In the genomic region with DNA sequence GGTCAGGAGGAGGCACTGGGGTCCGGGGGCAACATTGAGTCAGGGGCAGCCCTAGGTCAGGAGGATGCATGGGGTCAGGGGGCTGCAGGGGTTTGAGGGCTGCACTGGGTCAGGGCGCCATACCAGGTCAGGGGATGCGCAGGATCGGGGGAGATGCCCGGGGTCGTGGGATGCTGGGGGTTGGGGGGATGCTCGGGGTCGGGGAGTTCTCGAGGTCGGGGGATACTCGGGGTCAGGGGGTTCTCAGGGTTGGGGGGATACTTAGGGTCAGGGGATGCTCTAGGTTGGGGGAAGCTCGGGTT, we compare ENCODE assay signal across 8 cellular contexts. TPM values are rescaled to one million over a fixed set of nuclear protein-coding genes. Genes with fewer than 3 reads are reported as not detected.
DNase-seq lines count a peak whose midpoint lies in the region; ATAC-seq, FAIRE-seq and TF ChIP-seq lines count a peak whose summit lies in the region.

No MANE protein-coding gene starts in this region.

- H3K36me3 Mint-ChIP-seq in activated naive CD4-positive, alpha-beta T cell treated with anti-CD3 and anti-CD28 coated beads for 36 hours (ENCODE audit: low read depth), result no peaks in the 10 kb centered on the region
- peaks cover 0 to 13% of the 10 kb centered on the region in 2 donors for H3K36me3 Mint-ChIP-seq in activated naive CD4-positive, alpha-beta T cell treated with anti-CD3 and anti-CD28 coated beads, Interleukin-2, amount 50 U/mL, for 72 hours

- H3K27me3 Mint-ChIP-seq in activated naive CD4-positive, alpha-beta T cell treated with anti-CD3 and anti-CD28 coated beads for 36 hours (ENCODE audit: low read depth), result no peaks in the 10 kb centered on the region

- no peak for DNase-seq in activated naive CD4-positive, alpha-beta T cell treated with anti-CD3 and anti-CD28 coated beads for 36 hours
- no peak for DNase-seq in activated naive CD4-positive, alpha-beta T cell treated with anti-CD3 and anti-CD28 coated beads, Interleukin-2, amount 50 U/mL, for 16 hours
- no peak for DNase-seq in activated naive CD4-positive, alpha-beta T cell treated with anti-CD3 and anti-CD28 coated beads, Interleukin-2, amount 50 U/mL, for 72 hours (ENCODE audit: low spot score in 2 of 2)
- DNase-seq in keratinocyte (ENCODE audit: low read depth, low spot score) (no peak), thoracic aorta (ENCODE audit: low spot score) (no peak), DMS114 treated with DMSO at 0.1 percent for 48 hours (lab: John Stamatoyannopoulos, UW; ENCODE audit: unreplicated experiment) (no peak), SKM-1 treated with dmso at 0.1 percent for 144 hours (lab: John Stamatoyannopoulos, UW; ENCODE audit: unreplicated experiment) (no peak), NCI-H2081 treated with DMSO at 0.1 percent for 48 hours (lab: John Stamatoyannopoulos, UW) (no peak)

- H3K9ac ChIP-seq in keratinocyte (ENCODE audit: control insufficient read depth, extremely low read depth, insufficient read depth, low read length), result no peak overlapping the region

- intact Hi-C loops in activated naive CD4-positive, alpha-beta T cell treated with anti-CD3 and anti-CD28 coated beads for 36 hours (cut with micrococcal nuclease), result loop anchor here (1.0 kb wide), 1 partner anchor 8 kb away; no protein-coding TSS in a partner anchor

- no peak for FAIRE-seq in keratinocyte (lab: Jason Lieb, UNC)

- peaks cover 2% of the 10 kb centered on the region for H4K20me1 ChIP-seq in keratinocyte (ENCODE audit: control insufficient read depth, extremely low read depth, insufficient read depth, low read length)

- H3K27ac ChIP-seq in keratinocyte (ENCODE audit: control insufficient read depth, insufficient read depth, low read length) (no peak overlapping the region), thoracic aorta (no peak overlapping the region)

- H3K4me3 ChIP-seq in keratinocyte (ENCODE audit: control insufficient read depth in 2 of 3, extremely low read depth in 1 of 3, insufficient read depth in 2 of 3, low read depth in 1 of 3, low read length in 3 of 3) (peak overlapping the region; percentile 87 to 93 (median 89)), thoracic aorta (peak overlapping the region; percentile 78)

- ATAC-seq in activated naive CD4-positive, alpha-beta T cell treated with anti-CD3 and anti-CD28 coated beads, Interleukin-2, amount 50 U/mL, for 72 hours, result no peak
- no peak for ATAC-seq in thoracic aorta (ENCODE audit: insufficient number of reproducible peaks, low FRiP score, low read depth)

- H3K27me3 ChIP-seq in keratinocyte (ENCODE audit: control insufficient read depth, extremely low read depth, insufficient read depth, low read length) (no peaks in the 10 kb centered on the region), thoracic aorta (replicated peaks; ENCODE audit: insufficient read depth) (no peaks in the 10 kb centered on the region)

- no peaks in the 10 kb centered on the region for H3K9me3 Mint-ChIP-seq in activated naive CD4-positive, alpha-beta T cell treated with anti-CD3 and anti-CD28 coated beads for 36 hours
- no peaks in the 10 kb centered on the region for H3K9me3 Mint-ChIP-seq in activated naive CD4-positive, alpha-beta T cell treated with anti-CD3 and anti-CD28 coated beads, Interleukin-2, amount 50 U/mL, for 72 hours

- dilution Hi-C loops in keratinocyte (cut with MboI; ENCODE audit: extremely low pct_ligation_motif_present, low sequenced_read_pairs), result no loop called here

- CTCF ChIA-PET in activated naive CD4-positive, alpha-beta T cell treated with anti-CD3 and anti-CD28 coated beads for 36 hours (lab: Charles Lee), result interaction anchor here (0.6 kb wide), 1 partner anchor 10 kb away, joined by 3 read pairs; no protein-coding TSS in a partner anchor

- H3K36me3 ChIP-seq in keratinocyte (ENCODE audit: control insufficient read depth in 2 of 2, extremely low read depth in 1 of 2, insufficient read depth in 2 of 2, low read length in 2 of 2) (peaks cover 3% of the 10 kb centered on the region in 2 experiments), thoracic aorta (no peaks in the 10 kb centered on the region)

- peak overlapping the region; percentile 94 for H3K4me3 Mint-ChIP-seq in activated naive CD4-positive, alpha-beta T cell treated with anti-CD3 and anti-CD28 coated beads for 36 hours

- no peak overlapping the region for H2AFZ ChIP-seq in keratinocyte (ENCODE audit: control insufficient read depth, low read length)

- peaks cover 22% of the 10 kb centered on the region for H3K4me1 Mint-ChIP-seq in activated naive CD4-positive, alpha-beta T cell treated with anti-CD3 and anti-CD28 coated beads for 36 hours (ENCODE audit: low read depth)

- no peaks in the 10 kb centered on the region for H3K9me1 ChIP-seq in keratinocyte (ENCODE audit: control insufficient read depth, extremely low read depth, insufficient read depth, low read length)

- no peak overlapping the region for H3K27ac Mint-ChIP-seq in activated naive CD4-positive, alpha-beta T cell treated with anti-CD3 and anti-CD28 coated beads for 36 hours
- H3K27ac Mint-ChIP-seq in activated naive CD4-positive, alpha-beta T cell treated with anti-CD3 and anti-CD28 coated beads, Interleukin-2, amount 50 U/mL, for 72 hours, result peak overlapping the region; percentile 86 to 93

- peak overlapping the region; percentile 87 for H3K4me2 ChIP-seq in keratinocyte (ENCODE audit: control insufficient read depth, extremely low read depth, insufficient read depth, low read depth, low read length)

- TF ChIP-seq CTCF in keratinocyte (optimal IDR thresholded peaks at IDR 0.05 in 1 of 3, IDR thresholded peaks at IDR 0.05 in 1 of 3, conservative IDR thresholded peaks at IDR 0.05 in 1 of 3; ENCODE audit: extremely low read depth in 1 of 3, insufficient read depth in 2 of 3, low read length in 3 of 3) (no peak), thoracic aorta (IDR thresholded peaks at IDR 0.05) (no peak)

- H3K4me1 ChIP-seq in keratinocyte (ENCODE audit: control insufficient read depth, extremely low read depth, insufficient read depth, low read length) (peaks cover 15% of the 10 kb centered on the region), thoracic aorta (ENCODE audit: control insufficient read depth in 1 of 2, low read depth in 2 of 2) (peaks cover 11 to 18% of the 10 kb centered on the region in 2 donors)

- H3K79me2 ChIP-seq in keratinocyte (ENCODE audit: control insufficient read depth, insufficient read depth, low read length), result peaks cover 37% of the 10 kb centered on the region

- no peaks in the 10 kb centered on the region for H3K9me3 ChIP-seq in keratinocyte (ENCODE audit: control insufficient read depth, low read depth, low read length)
- no peaks in the 10 kb centered on the region for H3K9me3 ChIP-seq in thoracic aorta

RNA-seq across cellular contexts. Expression of a gene that starts 0.7 kb away (rescaled TPM):
- total RNA-seq in activated naive CD4-positive, alpha-beta T cell treated with anti-CD3 and anti-CD28 coated beads for 36 hours, result 10 to 100 TPM; 23.3 to 24.9 TPM
- total RNA-seq in activated naive CD4-positive, alpha-beta T cell treated with anti-CD3 and anti-CD28 coated beads, Interleukin-2, amount 50 U/mL, for 72 hours, result 10 to 100 TPM; 30.7 to 49.3 TPM
- 25.7 to 28.4 TPM (median 26.4 TPM) in 3 replicates for polyA plus RNA-seq in keratinocyte
- polyA plus RNA-seq in keratinocyte (2011; ENCODE audit: low read depth), result 13.4 TPM
- 15.3 and 24.6 TPM in 2 replicates for polyA plus RNA-seq in keratinocyte (2011; cell fraction: cytosol; rRNA removed)
- polyA plus RNA-seq in keratinocyte (2011; cell fraction: nucleus; rRNA removed), result 34.5 and 38.3 TPM in 2 replicates
- 15.8 and 22.4 TPM in 2 replicates for polyA plus RNA-seq in keratinocyte (2012; ENCODE audit: low replicate concordance)
- 20.9 to 55.6 TPM (median 52.3 TPM) in 3 replicates for polyA minus RNA-seq in keratinocyte
- 34.3 TPM for polyA minus RNA-seq in keratinocyte (2011; cell fraction: cytosol; rRNA and poly(A)+ RNA removed)
- 35.2 and 63.9 TPM in 2 replicates for polyA minus RNA-seq in keratinocyte (2011; cell fraction: nucleus; rRNA and poly(A)+ RNA removed)
- 10 to 100 TPM; 17.2 to 24.1 TPM for total RNA-seq in thoracic aorta

RNA-seq across cellular contexts. Expression of a gene that starts 36.8 kb away (rescaled TPM):
- 1 to 10 TPM in 1 of 2 experiments, under 1 TPM in 1; 0.67 to 1.2 TPM for total RNA-seq in activated naive CD4-positive, alpha-beta T cell treated with anti-CD3 and anti-CD28 coated beads for 36 hours
- total RNA-seq in activated naive CD4-positive, alpha-beta T cell treated with anti-CD3 and anti-CD28 coated beads, Interleukin-2, amount 50 U/mL, for 72 hours, result 1 to 10 TPM; 1.6 to 1.9 TPM
- 0.05 to 0.13 TPM (median 0.12 TPM) in 3 replicates for polyA plus RNA-seq in keratinocyte
- polyA plus RNA-seq in keratinocyte (2011; ENCODE audit: low read depth), result not detected
- polyA plus RNA-seq in keratinocyte (2011; cell fraction: cytosol; rRNA removed), result not detected in 2 replicates
- polyA plus RNA-seq in keratinocyte (2011; cell fraction: nucleus; rRNA removed), result 0.47 and 0.48 TPM in 2 replicates
- polyA plus RNA-seq in keratinocyte (2012; ENCODE audit: low replicate concordance), result 0.38 TPM in 1 of 2 replicates, not detected in the other
- polyA minus RNA-seq in keratinocyte, result 0.30 to 0.35 TPM (median 0.33 TPM) in 3 replicates
- not detected for polyA minus RNA-seq in keratinocyte (2011; cell fraction: cytosol; rRNA and poly(A)+ RNA removed)
- polyA minus RNA-seq in keratinocyte (2011; cell fraction: nucleus; rRNA and poly(A)+ RNA removed), result 2.6 and 2.7 TPM in 2 replicates
- 1 to 10 TPM in 1 of 2 donors, under 1 TPM in 1; 0.71 to 2.6 TPM for total RNA-seq in thoracic aorta
